ENCODE assay signal across 8 cellular contexts in the genomic region with DNA sequence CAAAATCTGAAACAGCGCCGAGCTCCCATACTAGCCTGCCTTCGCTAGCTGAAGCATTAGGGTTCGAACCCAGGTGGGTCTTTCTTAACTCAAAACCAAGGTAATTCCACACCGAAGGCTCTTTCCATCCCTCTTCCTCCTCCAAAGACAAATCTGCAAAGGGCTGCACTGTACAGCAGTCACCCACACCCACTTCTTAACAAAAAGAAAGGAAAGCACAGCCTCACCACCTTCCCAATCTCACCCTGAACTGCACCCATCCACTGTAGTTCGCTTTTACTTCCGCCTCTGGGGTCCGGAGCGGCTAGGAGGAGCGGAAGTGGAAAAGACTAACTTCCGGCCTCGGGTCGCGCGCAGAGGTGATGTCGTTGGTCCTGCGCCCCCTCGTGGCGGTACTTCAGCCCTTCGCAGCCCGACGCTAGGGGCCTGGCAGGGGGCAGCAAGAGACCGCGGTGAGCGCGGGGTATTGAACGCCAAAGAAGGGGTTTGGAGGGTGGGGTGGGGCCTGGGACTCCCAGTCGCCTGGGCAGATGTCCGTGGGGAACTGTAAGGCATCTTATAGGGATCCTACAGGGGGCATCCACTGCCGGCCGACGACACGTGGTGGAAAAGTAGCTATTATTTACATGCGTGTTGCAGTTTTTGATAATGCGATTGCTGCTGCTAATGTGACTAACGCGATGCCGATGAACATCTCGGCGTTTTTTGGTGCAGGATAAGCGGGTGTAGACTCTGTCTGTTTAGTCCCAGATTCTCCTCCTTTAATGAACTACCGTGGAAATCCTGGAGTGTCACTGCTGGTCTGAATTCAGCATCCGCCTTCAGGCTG. TPM values are rescaled to one million over a fixed set of nuclear protein-coding genes. Genes with fewer than 3 reads are reported as not detected.
DNase-seq lines count a peak whose midpoint lies in the region; ATAC-seq and TF ChIP-seq lines count a peak whose summit lies in the region.

A gene with protein sequence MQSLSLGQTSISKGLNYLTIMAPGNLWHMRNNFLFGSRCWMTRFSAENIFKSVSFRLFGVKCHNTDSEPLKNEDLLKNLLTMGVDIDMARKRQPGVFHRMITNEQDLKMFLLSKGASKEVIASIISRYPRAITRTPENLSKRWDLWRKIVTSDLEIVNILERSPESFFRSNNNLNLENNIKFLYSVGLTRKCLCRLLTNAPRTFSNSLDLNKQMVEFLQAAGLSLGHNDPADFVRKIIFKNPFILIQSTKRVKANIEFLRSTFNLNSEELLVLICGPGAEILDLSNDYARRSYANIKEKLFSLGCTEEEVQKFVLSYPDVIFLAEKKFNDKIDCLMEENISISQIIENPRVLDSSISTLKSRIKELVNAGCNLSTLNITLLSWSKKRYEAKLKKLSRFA (minus strand): TSS at position 290 of the 829 bp plus-strand sequence. CDS start 619 bp downstream, outside the sequence.

- peak within 1 kb of the TSS; percentile 90 to 99 for H3K4me3 Mint-ChIP-seq in CD14-positive monocyte

- H3K27ac Mint-ChIP-seq in CD14-positive monocyte, result peak within 1 kb of the TSS; percentile 83 to 95 (median 93)

- DNase-seq in CD14-positive monocyte (ENCODE audit: low spot score), result peak; percentile 89
- peak; percentile 96 for DNase-seq in NCI-H748 (lab: John Stamatoyannopoulos, UW; ENCODE audit: unreplicated experiment)
- DNase-seq in activated CD4-positive, alpha-beta T cell treated with anti-CD3 and anti-CD28 coated beads, Interleukin-2, amount 50 U/mL, for 24 hours (ENCODE audit: low read depth in 1 of 2, low spot score in 1 of 2), result peak; percentile 93 to 94
- DNase-seq in dermis microvascular lymphatic vessel endothelial cell (ENCODE audit: low read depth in 2 of 2), result peak; percentile 72 to 90
- peak; percentile 88 to 97 for DNase-seq in lower leg skin (ENCODE audit: low spot score in 2 of 2)
- peak; percentile 92 to 93 for DNase-seq in stimulated activated CD4-positive, alpha-beta T cell treated with anti-CD3 and anti-CD28 coated beads, Interleukin-4, amount 100 ng/mL, for 48 hours (ENCODE audit: low read depth in 2 of 2)

- TF ChIP-seq POLR2A in lower leg skin (IDR thresholded peaks at IDR 0.05), result no peak

- H3K36me3 Mint-ChIP-seq in CD14-positive monocyte, result peaks cover 10 to 16% of the 10 kb centered on the region in 2 donors

- WGBS in lower leg skin, 2 donors, result 5 to 7% methylated on average over 43 of the region's 43 CpGs

- ATAC-seq in GM19372 (IDR thresholded peaks at IDR 0.05; ENCODE audit: low read depth, unreplicated experiment) (peak; percentile 97), HG03558 (IDR thresholded peaks at IDR 0.05; ENCODE audit: extremely low read depth, unreplicated experiment) (peak; percentile 90)

- peaks cover 0 to 8% (median 0%) of the 10 kb centered on the region in 7 donors for H3K9me3 Mint-ChIP-seq in CD14-positive monocyte

- intact Hi-C loops in CD14-positive monocyte (cut with micrococcal nuclease), result loop anchor here in 1 of 2 donors (5.0 kb wide), 1 partner anchor 48 kb away; no protein-coding TSS in a partner anchor
- intact Hi-C loops in lower leg skin (cut with DNase I; ENCODE audit: low total_unique reads), result no loop called here

- peak; percentile 90 for TF ChIP-seq CTCF in CD14-positive monocyte (IDR thresholded peaks at IDR 0.05)
- peak in 1 of 3 donors; percentile 80 for TF ChIP-seq CTCF in lower leg skin (IDR thresholded peaks at IDR 0.05)

- H3K27me3 Mint-ChIP-seq in CD14-positive monocyte (ENCODE audit: low read depth in 3 of 3), result peaks cover 0 to 8% (median 5%) of the 10 kb centered on the region in 3 donors

- peaks cover 31% of the 10 kb centered on the region for H3K4me1 Mint-ChIP-seq in CD14-positive monocyte

- peak within 1 kb of the TSS; percentile 93 for H3K4me3 ChIP-seq in lower leg skin (ENCODE audit: low read depth, poor library complexity, severe bottlenecking)

RNA-seq across cellular contexts. Expression of the gene that starts here (rescaled TPM):
- polyA plus RNA-seq in CD14-positive monocyte, result 1 to 10 TPM; 4.0 to 4.6 TPM
- total RNA-seq in dermis microvascular lymphatic vessel endothelial cell (5.1 and 5.4 TPM in 2 replicates), lower leg skin (10 to 100 TPM in 1 of 4 donors, 1 to 10 TPM in 3; 4.7 to 10.7 (median 6.5) TPM)

Comparison
In these comparisons a context has a peak if more than half of its experiments do, and no peak if none do; other contexts are left out.
1. Peak in every context shown above with its lines: DNase-seq, ATAC-seq and H3K4me3 ChIP-seq.